ENCODE assay signal across 2 cellular contexts in the genomic region with DNA sequence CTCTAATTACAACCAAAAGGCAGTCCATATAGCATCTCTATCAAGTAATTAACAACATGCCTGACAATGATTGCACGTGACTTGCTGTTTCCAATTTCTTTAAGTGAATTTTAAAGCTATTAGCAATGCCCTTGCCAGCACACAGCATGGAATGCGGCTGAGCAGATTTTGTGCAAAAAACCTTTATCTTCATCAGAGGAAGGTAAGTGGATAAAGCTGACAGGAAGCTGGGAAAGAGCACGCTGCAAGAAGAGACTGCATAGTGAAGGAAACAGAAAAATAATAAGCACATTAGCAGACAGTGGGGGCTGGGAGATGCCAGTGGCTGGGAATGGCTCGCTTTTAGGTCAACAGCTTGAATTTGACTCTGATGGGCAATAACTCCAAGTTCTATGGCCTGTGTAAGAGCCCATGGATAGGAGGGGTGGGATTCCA.
TF ChIP-seq lines count a peak whose summit lies in the region.

No MANE protein-coding gene starts in this region.

TF ChIP-seq in GM23338, 12 proteins besides CTCF, POLR2A, EP300 and RAD21 (continues in another document):
- TF ChIP-seq STAT1 (IDR thresholded peaks at IDR 0.05; ENCODE audit: unreplicated experiment) (no peak), NANOG (IDR thresholded peaks at IDR 0.05; ENCODE audit: borderline replicate concordance) (no peak), EZH2 (IDR thresholded peaks at IDR 0.05; ENCODE audit: low read depth, unreplicated experiment) (no peak), JUNB (IDR thresholded peaks at IDR 0.05; ENCODE audit: unreplicated experiment) (no peak), CREB1 (CRISPR knock-in tag; IDR thresholded peaks at IDR 0.05; ENCODE audit: low read depth) (no peak), ZNF462 (CRISPR knock-in tag; IDR thresholded peaks at IDR 0.05) (no peak), ZNF114 (CRISPR knock-in tag; IDR thresholded peaks at IDR 0.05) (no peak), ZNF331 (CRISPR knock-in tag; IDR thresholded peaks at IDR 0.05; ENCODE audit: low read depth) (no peak)
- TF ChIP-seq, protein P1, sequence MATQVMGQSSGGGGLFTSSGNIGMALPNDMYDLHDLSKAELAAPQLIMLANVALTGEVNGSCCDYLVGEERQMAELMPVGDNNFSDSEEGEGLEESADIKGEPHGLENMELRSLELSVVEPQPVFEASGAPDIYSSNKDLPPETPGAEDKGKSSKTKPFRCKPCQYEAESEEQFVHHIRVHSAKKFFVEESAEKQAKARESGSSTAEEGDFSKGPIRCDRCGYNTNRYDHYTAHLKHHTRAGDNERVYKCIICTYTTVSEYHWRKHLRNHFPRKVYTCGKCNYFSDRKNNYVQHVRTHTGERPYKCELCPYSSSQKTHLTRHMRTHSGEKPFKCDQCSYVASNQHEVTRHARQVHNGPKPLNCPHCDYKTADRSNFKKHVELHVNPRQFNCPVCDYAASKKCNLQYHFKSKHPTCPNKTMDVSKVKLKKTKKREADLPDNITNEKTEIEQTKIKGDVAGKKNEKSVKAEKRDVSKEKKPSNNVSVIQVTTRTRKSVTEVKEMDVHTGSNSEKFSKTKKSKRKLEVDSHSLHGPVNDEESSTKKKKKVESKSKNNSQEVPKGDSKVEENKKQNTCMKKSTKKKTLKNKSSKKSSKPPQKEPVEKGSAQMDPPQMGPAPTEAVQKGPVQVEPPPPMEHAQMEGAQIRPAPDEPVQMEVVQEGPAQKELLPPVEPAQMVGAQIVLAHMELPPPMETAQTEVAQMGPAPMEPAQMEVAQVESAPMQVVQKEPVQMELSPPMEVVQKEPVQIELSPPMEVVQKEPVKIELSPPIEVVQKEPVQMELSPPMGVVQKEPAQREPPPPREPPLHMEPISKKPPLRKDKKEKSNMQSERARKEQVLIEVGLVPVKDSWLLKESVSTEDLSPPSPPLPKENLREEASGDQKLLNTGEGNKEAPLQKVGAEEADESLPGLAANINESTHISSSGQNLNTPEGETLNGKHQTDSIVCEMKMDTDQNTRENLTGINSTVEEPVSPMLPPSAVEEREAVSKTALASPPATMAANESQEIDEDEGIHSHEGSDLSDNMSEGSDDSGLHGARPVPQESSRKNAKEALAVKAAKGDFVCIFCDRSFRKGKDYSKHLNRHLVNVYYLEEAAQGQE (IDR thresholded peaks at IDR 0.05; ENCODE audit: unreplicated experiment) = no peak
- TF ChIP-seq, protein P2, sequence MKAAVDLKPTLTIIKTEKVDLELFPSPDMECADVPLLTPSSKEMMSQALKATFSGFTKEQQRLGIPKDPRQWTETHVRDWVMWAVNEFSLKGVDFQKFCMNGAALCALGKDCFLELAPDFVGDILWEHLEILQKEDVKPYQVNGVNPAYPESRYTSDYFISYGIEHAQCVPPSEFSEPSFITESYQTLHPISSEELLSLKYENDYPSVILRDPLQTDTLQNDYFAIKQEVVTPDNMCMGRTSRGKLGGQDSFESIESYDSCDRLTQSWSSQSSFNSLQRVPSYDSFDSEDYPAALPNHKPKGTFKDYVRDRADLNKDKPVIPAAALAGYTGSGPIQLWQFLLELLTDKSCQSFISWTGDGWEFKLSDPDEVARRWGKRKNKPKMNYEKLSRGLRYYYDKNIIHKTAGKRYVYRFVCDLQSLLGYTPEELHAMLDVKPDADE (IDR thresholded peaks at IDR 0.05) = no peak

TF ChIP-seq in H1, 55 proteins besides CTCF, POLR2A, EP300 and RAD21:
- TF ChIP-seq SIX5 (IDR thresholded peaks at IDR 0.05; ENCODE audit: low read depth, low read length) (no peak), CEBPB (IDR thresholded peaks at IDR 0.05; ENCODE audit: low read depth, low read length) (no peak), EZH2 (IDR thresholded peaks at IDR 0.05; ENCODE audit: low read depth, low read length, severe bottlenecking) (no peak), FOSL1 (IDR thresholded peaks at IDR 0.05; ENCODE audit: insufficient read depth, low read depth, low read length) (no peak), RXRA (IDR thresholded peaks at IDR 0.05; ENCODE audit: insufficient read depth, low read depth, low read length) (no peak), CTBP2 (IDR thresholded peaks at IDR 0.05; ENCODE audit: borderline replicate concordance, insufficient read depth, insufficient read length, low read length) (no peak), JUND (IDR thresholded peaks at IDR 0.05; ENCODE audit: low read length) (no peak), CHD2 (IDR thresholded peaks at IDR 0.05; ENCODE audit: low read length) (no peak), NRF1 (IDR thresholded peaks at IDR 0.05; ENCODE audit: low read depth, low read length) (no peak), SIRT6 (IDR thresholded peaks at IDR 0.05; ENCODE audit: low read length) (no peak), ZNF274 (IDR thresholded peaks at IDR 0.05; ENCODE audit: borderline replicate concordance, extremely low read depth, low read length) (no peak), CHD1 (IDR thresholded peaks at IDR 0.05; ENCODE audit: low read depth, low read length) (no peak), MAFK (IDR thresholded peaks at IDR 0.05; ENCODE audit: low read depth, low read length) (no peak), CREB1 (IDR thresholded peaks at IDR 0.05) (no peak), GABPA (IDR thresholded peaks at IDR 0.05; ENCODE audit: borderline replicate concordance, insufficient read depth, low read length) (no peak), SP4 (IDR thresholded peaks at IDR 0.05; ENCODE audit: low read length) (no peak), GTF2F1 (IDR thresholded peaks at IDR 0.05; ENCODE audit: borderline replicate concordance, low read depth, low read length) (no peak), SIN3A (conservative IDR thresholded peaks at IDR 0.05 in 1 of 2, IDR thresholded peaks at IDR 0.05 in 1 of 2; ENCODE audit: low read depth in 1 of 2, low read length in 2 of 2) (no peak), HDAC2 (IDR thresholded peaks at IDR 0.05; ENCODE audit: borderline replicate concordance in 1 of 2, low read depth in 2 of 2, low read length in 2 of 2) (no peak), YY1 (IDR thresholded peaks at IDR 0.05; ENCODE audit: low read depth, low read length) (no peak)
